Comparison of ENCODE assay signal across 2 cellular contexts in the genomic region with DNA sequence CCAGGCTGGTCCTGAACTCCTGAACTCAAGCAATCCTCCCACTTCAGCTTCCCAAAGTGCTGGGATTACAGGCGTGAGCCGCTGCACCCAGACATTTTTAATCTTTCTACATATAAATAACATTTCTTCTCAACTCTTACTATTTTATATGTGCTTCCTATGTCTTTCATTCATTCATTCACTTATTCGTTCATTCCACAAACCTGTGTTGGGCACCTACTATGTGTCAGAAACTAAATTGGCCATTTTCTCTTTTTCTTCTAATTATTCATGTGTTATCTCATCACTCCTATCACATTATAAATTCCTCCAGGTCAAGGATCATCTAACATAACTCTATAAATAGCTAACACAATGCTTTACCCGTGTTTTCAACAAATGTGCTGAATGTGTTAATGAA.
A peak's percentile ranks its signal among the peaks of the same experiment; 100 is the strongest.
TF ChIP-seq lines count a peak whose summit lies in the region.

No MANE protein-coding gene starts in this region.

TF ChIP-seq in HepG2, 621 proteins besides CTCF, POLR2A, EP300 and RAD21:
- 0 out of 2 replicates have a peak, but pooled peaks have one; percentile 38 for TF ChIP-seq ZNF841 (CRISPR knock-in tag; IDR thresholded peaks at IDR 0.05; ENCODE audit: borderline replicate concordance)
- peak; percentile 64; the same call in 1 of the 2 replicates for TF ChIP-seq ZKSCAN1 (IDR thresholded peaks at IDR 0.05; ENCODE audit: low read length)
- TF ChIP-seq, protein P1, sequence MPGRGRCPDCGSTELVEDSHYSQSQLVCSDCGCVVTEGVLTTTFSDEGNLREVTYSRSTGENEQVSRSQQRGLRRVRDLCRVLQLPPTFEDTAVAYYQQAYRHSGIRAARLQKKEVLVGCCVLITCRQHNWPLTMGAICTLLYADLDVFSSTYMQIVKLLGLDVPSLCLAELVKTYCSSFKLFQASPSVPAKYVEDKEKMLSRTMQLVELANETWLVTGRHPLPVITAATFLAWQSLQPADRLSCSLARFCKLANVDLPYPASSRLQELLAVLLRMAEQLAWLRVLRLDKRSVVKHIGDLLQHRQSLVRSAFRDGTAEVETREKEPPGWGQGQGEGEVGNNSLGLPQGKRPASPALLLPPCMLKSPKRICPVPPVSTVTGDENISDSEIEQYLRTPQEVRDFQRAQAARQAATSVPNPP (CRISPR knock-in tag; IDR thresholded peaks at IDR 0.05), result no peak
- TF ChIP-seq ZNF24 (IDR thresholded peaks at IDR 0.05), result peak; percentile 66; the same call in 1 of the 2 replicates

TF ChIP-seq in GM23338, 12 proteins besides CTCF, POLR2A, EP300 and RAD21:
- no peak for TF ChIP-seq ZNF114 (CRISPR knock-in tag; IDR thresholded peaks at IDR 0.05)
- TF ChIP-seq NANOG (IDR thresholded peaks at IDR 0.05; ENCODE audit: borderline replicate concordance), result no peak
- no peak for TF ChIP-seq POLR2AphosphoS5 (IDR thresholded peaks at IDR 0.05; ENCODE audit: low read depth)
- no peak for TF ChIP-seq JUNB (IDR thresholded peaks at IDR 0.05; ENCODE audit: unreplicated experiment)
- no peak for TF ChIP-seq STAT1 (IDR thresholded peaks at IDR 0.05; ENCODE audit: unreplicated experiment)
- TF ChIP-seq, protein P2, sequence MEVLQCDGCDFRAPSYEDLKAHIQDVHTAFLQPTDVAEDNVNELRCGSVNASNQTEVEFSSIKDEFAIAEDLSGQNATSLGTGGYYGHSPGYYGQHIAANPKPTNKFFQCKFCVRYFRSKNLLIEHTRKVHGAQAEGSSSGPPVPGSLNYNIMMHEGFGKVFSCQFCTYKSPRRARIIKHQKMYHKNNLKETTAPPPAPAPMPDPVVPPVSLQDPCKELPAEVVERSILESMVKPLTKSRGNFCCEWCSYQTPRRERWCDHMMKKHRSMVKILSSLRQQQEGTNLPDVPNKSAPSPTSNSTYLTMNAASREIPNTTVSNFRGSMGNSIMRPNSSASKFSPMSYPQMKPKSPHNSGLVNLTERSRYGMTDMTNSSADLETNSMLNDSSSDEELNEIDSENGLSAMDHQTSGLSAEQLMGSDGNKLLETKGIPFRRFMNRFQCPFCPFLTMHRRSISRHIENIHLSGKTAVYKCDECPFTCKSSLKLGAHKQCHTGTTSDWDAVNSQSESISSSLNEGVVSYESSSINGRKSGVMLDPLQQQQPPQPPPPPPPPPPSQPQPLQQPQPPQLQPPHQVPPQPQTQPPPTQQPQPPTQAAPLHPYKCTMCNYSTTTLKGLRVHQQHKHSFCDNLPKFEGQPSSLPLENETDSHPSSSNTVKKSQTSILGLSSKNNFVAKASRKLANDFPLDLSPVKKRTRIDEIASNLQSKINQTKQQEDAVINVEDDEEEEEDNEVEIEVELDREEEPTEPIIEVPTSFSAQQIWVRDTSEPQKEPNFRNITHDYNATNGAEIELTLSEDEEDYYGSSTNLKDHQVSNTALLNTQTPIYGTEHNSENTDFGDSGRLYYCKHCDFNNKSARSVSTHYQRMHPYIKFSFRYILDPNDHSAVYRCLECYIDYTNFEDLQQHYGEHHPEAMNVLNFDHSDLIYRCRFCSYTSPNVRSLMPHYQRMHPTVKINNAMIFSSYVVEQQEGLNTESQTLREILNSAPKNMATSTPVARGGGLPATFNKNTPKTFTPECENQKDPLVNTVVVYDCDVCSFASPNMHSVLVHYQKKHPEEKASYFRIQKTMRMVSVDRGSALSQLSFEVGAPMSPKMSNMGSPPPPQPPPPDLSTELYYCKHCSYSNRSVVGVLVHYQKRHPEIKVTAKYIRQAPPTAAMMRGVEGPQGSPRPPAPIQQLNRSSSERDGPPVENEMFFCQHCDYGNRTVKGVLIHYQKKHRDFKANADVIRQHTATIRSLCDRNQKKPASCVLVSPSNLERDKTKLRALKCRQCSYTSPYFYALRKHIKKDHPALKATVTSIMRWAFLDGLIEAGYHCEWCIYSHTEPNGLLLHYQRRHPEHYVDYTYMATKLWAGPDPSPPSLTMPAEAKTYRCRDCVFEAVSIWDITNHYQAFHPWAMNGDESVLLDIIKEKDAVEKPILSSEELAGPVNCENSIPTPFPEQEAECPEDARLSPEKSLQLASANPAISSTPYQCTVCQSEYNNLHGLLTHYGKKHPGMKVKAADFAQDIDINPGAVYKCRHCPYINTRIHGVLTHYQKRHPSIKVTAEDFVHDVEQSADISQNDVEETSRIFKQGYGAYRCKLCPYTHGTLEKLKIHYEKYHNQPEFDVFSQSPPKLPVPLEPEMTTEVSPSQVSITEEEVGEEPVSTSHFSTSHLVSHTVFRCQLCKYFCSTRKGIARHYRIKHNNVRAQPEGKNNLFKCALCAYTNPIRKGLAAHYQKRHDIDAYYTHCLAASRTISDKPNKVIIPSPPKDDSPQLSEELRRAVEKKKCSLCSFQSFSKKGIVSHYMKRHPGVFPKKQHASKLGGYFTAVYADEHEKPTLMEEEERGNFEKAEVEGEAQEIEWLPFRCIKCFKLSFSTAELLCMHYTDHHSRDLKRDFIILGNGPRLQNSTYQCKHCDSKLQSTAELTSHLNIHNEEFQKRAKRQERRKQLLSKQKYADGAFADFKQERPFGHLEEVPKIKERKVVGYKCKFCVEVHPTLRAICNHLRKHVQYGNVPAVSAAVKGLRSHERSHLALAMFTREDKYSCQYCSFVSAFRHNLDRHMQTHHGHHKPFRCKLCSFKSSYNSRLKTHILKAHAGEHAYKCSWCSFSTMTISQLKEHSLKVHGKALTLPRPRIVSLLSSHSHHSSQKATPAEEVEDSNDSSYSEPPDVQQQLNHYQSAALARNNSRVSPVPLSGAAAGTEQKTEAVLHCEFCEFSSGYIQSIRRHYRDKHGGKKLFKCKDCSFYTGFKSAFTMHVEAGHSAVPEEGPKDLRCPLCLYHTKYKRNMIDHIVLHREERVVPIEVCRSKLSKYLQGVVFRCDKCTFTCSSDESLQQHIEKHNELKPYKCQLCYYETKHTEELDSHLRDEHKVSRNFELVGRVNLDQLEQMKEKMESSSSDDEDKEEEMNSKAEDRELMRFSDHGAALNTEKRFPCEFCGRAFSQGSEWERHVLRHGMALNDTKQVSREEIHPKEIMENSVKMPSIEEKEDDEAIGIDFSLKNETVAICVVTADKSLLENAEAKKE (CRISPR knock-in tag; IDR thresholded peaks at IDR 0.05), result no peak
- TF ChIP-seq, protein P3, sequence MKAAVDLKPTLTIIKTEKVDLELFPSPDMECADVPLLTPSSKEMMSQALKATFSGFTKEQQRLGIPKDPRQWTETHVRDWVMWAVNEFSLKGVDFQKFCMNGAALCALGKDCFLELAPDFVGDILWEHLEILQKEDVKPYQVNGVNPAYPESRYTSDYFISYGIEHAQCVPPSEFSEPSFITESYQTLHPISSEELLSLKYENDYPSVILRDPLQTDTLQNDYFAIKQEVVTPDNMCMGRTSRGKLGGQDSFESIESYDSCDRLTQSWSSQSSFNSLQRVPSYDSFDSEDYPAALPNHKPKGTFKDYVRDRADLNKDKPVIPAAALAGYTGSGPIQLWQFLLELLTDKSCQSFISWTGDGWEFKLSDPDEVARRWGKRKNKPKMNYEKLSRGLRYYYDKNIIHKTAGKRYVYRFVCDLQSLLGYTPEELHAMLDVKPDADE (IDR thresholded peaks at IDR 0.05), result no peak
- TF ChIP-seq CREB1 (CRISPR knock-in tag; IDR thresholded peaks at IDR 0.05; ENCODE audit: low read depth), result no peak
- no peak for TF ChIP-seq ZNF331 (CRISPR knock-in tag; IDR thresholded peaks at IDR 0.05; ENCODE audit: low read depth)
- no peak for TF ChIP-seq EZH2phosphoT487 (IDR thresholded peaks at IDR 0.05; ENCODE audit: unreplicated experiment)
- TF ChIP-seq, protein P4, sequence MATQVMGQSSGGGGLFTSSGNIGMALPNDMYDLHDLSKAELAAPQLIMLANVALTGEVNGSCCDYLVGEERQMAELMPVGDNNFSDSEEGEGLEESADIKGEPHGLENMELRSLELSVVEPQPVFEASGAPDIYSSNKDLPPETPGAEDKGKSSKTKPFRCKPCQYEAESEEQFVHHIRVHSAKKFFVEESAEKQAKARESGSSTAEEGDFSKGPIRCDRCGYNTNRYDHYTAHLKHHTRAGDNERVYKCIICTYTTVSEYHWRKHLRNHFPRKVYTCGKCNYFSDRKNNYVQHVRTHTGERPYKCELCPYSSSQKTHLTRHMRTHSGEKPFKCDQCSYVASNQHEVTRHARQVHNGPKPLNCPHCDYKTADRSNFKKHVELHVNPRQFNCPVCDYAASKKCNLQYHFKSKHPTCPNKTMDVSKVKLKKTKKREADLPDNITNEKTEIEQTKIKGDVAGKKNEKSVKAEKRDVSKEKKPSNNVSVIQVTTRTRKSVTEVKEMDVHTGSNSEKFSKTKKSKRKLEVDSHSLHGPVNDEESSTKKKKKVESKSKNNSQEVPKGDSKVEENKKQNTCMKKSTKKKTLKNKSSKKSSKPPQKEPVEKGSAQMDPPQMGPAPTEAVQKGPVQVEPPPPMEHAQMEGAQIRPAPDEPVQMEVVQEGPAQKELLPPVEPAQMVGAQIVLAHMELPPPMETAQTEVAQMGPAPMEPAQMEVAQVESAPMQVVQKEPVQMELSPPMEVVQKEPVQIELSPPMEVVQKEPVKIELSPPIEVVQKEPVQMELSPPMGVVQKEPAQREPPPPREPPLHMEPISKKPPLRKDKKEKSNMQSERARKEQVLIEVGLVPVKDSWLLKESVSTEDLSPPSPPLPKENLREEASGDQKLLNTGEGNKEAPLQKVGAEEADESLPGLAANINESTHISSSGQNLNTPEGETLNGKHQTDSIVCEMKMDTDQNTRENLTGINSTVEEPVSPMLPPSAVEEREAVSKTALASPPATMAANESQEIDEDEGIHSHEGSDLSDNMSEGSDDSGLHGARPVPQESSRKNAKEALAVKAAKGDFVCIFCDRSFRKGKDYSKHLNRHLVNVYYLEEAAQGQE (IDR thresholded peaks at IDR 0.05; ENCODE audit: unreplicated experiment), result no peak
- TF ChIP-seq EZH2 (IDR thresholded peaks at IDR 0.05; ENCODE audit: low read depth, unreplicated experiment), result no peak
